9 cellular contexts compared by ENCODE assay signal in the genomic region with DNA sequence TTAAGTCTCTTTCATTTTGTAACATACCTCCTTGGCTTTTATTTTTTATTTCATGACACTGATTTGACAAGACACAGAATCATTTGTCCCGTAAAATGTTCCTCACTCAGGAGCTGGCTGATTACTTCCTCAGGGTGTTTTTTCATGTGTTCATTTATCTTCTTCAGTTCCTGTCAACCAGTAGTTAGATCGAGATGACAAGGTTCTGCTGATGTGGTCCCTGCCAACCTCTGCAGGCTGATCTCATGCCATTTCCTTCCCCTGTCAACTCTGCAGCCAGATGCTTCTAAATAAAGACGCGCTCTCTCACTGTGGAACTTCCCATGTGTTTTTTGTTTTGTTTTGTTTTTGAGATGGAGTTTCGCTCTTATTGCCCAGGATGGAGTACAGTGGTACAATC. TPM values are rescaled to one million over a fixed set of nuclear protein-coding genes. Genes with fewer than 3 reads are reported as not detected.
DNase-seq lines count a peak whose midpoint lies in the region; ATAC-seq and TF ChIP-seq lines count a peak whose summit lies in the region.
"Had no signal": no experiment of that assay in that cellular context is flagged by ENCODE, and none has a peak within 500 bp of the region (broad histone marks: within the 10 kb centered on the region; RNA-seq: fewer than 3 reads in every experiment).

No MANE protein-coding gene starts in this region.

- H3K4me1 Mint-ChIP-seq in T-cell, result peaks cover 13 to 21% (median 18%) of the 10 kb centered on the region in 3 donors
- H3K4me1 Mint-ChIP-seq in stimulated activated naive CD8-positive, alpha-beta T cell treated with anti-CD3 and anti-CD28 coated beads, Interleukin-15, Interleukin-2, amounts not matched to agents 100 ng/mL and 50 ng/mL, for 24 hours (ENCODE audit: low read depth), result peaks cover 16% of the 10 kb centered on the region

- peaks cover 0 to 2% of the 10 kb centered on the region in 2 donors for H3K27me3 ChIP-seq in breast epithelium

- no peaks in the 10 kb centered on the region for H3K36me3 Mint-ChIP-seq in T-cell
- H3K36me3 Mint-ChIP-seq in stimulated activated naive CD8-positive, alpha-beta T cell treated with anti-CD3 and anti-CD28 coated beads, Interleukin-15, Interleukin-2, amounts not matched to agents 100 ng/mL and 50 ng/mL, for 24 hours (ENCODE audit: low read depth), result no peaks in the 10 kb centered on the region

- no peak for TF ChIP-seq CTCF in fibroblast of pulmonary artery (IDR thresholded peaks at IDR 0.05; ENCODE audit: low read length, missing control alignments)
- TF ChIP-seq CTCF in breast epithelium (IDR thresholded peaks at IDR 0.05), result no peak

- H3K36me3 ChIP-seq in breast epithelium, result no peaks in the 10 kb centered on the region

- H3K4me1 ChIP-seq in breast epithelium, result no peaks in the 10 kb centered on the region

- DNase-seq in activated gamma-delta T cell treated with Interleukin-2 at 50 U/mL for 16 hours (peak; percentile 21), activated gamma-delta T cell (lab: John Stamatoyannopoulos, UW) (no peak), T-cell (peak in 27 of 34 experiments; percentile 3 to 65 (median 35)), fibroblast of pulmonary artery (ENCODE audit: low read depth) (peak; percentile 11), breast epithelium (ENCODE audit: low spot score in 2 of 2) (no peak), EL (no peak)
- DNase-seq: NCI-H1417 had no signal

- no peak overlapping the region for H3K27ac ChIP-seq in breast epithelium

- intact Hi-C loops in breast epithelium (cut with DNase I; ENCODE audit: low total_unique reads), result no loop called here

- CTCF ChIA-PET in T-cell (lab: Charles Lee), result interaction anchor here in 1 of 2 donors (1.0 kb wide), 1 partner anchor 38 kb away, joined by 3 read pairs; a partner anchor contains a TSS

- no peak overlapping the region for H3K4me3 ChIP-seq in fibroblast of pulmonary artery (replicated peaks; ENCODE audit: low read depth, low read length)
- no peak overlapping the region for H3K4me3 ChIP-seq in breast epithelium

- H3K9me3 Mint-ChIP-seq in T-cell, result no peaks in the 10 kb centered on the region
- no peaks in the 10 kb centered on the region for H3K9me3 Mint-ChIP-seq in stimulated activated naive CD8-positive, alpha-beta T cell treated with anti-CD3 and anti-CD28 coated beads, Interleukin-15, Interleukin-2, amounts not matched to agents 100 ng/mL and 50 ng/mL, for 24 hours

- peak; percentile 91 to 100 (median 96) for ATAC-seq in T-cell (replicated peaks in 1 of 4)
- no peak for ATAC-seq in GM18867 (IDR thresholded peaks at IDR 0.05; ENCODE audit: unreplicated experiment)

- no peak for TF ChIP-seq POLR2A in breast epithelium (IDR thresholded peaks at IDR 0.05)

- H3K4me3 Mint-ChIP-seq in T-cell, result peak overlapping the region; percentile 32 to 55 (median 55)
- H3K4me3 Mint-ChIP-seq in stimulated activated naive CD8-positive, alpha-beta T cell treated with anti-CD3 and anti-CD28 coated beads, Interleukin-15, Interleukin-2, amounts not matched to agents 100 ng/mL and 50 ng/mL, for 24 hours, result peak overlapping the region; percentile 23

- no peaks in the 10 kb centered on the region for H3K9me3 ChIP-seq in breast epithelium

- POLR2A ChIA-PET in T-cell (lab: Charles Lee), result no interaction called here

- peak overlapping the region; percentile 80 to 88 for H3K27ac Mint-ChIP-seq in T-cell
- no peak overlapping the region for H3K27ac Mint-ChIP-seq in stimulated activated naive CD8-positive, alpha-beta T cell treated with anti-CD3 and anti-CD28 coated beads, Interleukin-15, Interleukin-2, amounts not matched to agents 100 ng/mL and 50 ng/mL, for 24 hours

- H3K27me3 Mint-ChIP-seq in T-cell, result peaks cover 7 to 13% of the 10 kb centered on the region in 2 donors
- peaks cover 17% of the 10 kb centered on the region for H3K27me3 Mint-ChIP-seq in stimulated activated naive CD8-positive, alpha-beta T cell treated with anti-CD3 and anti-CD28 coated beads, Interleukin-15, Interleukin-2, amounts not matched to agents 100 ng/mL and 50 ng/mL, for 24 hours

RNA-seq across cellular contexts. Expression of a gene that starts 8.1 kb away (rescaled TPM):
- 10 to 100 TPM in 1 of 5 donors, 1 to 10 TPM in 4; 2.5 to 11.2 (median 3.1) TPM for total RNA-seq in T-cell
- total RNA-seq in breast epithelium, result 10 to 100 TPM; 13.8 to 25.8 (median 18.6) TPM

RNA-seq across cellular contexts. Expression of a gene that starts 8.2 kb away (rescaled TPM):
- total RNA-seq in T-cell, result 1 to 10 TPM in 1 of 5 donors, under 1 TPM in 4; 0.29 to 1.4 (median 0.44) TPM
- 1 to 10 TPM in 1 of 3 donors, under 1 TPM in 2; 0.96 to 2.3 (median 0.98) TPM for total RNA-seq in breast epithelium

RNA-seq across cellular contexts. Expression of a gene that starts 16.6 kb away (rescaled TPM):
- total RNA-seq in T-cell, result 10 to 100 TPM in 4 of 5 donors, 1 to 10 TPM in 1; 9.0 to 33.1 (median 28.6) TPM
- total RNA-seq in breast epithelium, result 10 to 100 TPM; 29.3 to 41.7 (median 30.8) TPM

RNA-seq across cellular contexts. Expression of a gene that starts 23.8 kb away (rescaled TPM):
- total RNA-seq in T-cell (not detected), breast epithelium (not detected)

RNA-seq across cellular contexts. Expression of a gene that starts 37.4 kb away (rescaled TPM):
- total RNA-seq in T-cell (100 to 1,000 TPM; 247 to 374 (median 325) TPM), breast epithelium (10 to 100 TPM; 25.2 to 67.4 (median 42.3) TPM)

Comparison
In these comparisons a context has a peak if more than half of its experiments do, and no peak if none do; other contexts are left out.
1. DNase-seq: peak in activated gamma-delta T cell treated with Interleukin-2 at 50 U/mL for 16 hours (single experiment), T-cell (27 of 34) and fibroblast of pulmonary artery (single experiment); none in activated gamma-delta T cell (single experiment), breast epithelium (0 of 2) and EL (single experiment).